In the genomic region with DNA sequence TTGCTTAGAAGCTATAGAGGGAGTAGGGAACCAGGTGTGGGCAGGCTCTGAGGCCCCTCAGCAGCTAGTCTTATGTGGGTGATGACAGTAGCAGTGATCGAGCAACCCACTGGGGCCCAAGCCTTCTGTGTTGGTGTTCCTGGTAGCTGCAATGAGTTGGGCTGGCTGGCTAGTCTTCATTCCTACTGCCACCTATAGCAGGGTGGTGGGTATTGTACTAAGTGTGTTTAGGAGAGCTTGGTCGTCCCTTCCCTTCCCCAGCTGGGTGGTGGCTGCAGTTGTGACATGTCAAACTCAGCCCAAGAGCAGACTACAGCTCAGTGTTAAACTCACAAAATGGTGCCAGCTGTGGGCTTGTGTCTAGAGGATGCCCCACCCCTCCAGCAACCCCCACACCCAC, we compare ENCODE assay signal across 22 cellular contexts.
"Had no signal": no experiment of that assay in that cellular context is flagged by ENCODE, and none has a peak within 500 bp of the region (broad histone marks: within the 10 kb centered on the region; RNA-seq: fewer than 3 reads in every experiment).

No MANE protein-coding gene starts in this region.

- H3K4me3 ChIP-seq: colonic mucosa, left lung, ovary, psoas muscle, skin epidermis, spleen, thoracic aorta, tibial nerve, upper lobe of right lung, uterus had no signal

- ATAC-seq: left cardiac atrium; left lung; naive thymus-derived CD8-positive, alpha-beta T cell; psoas muscle; right cardiac atrium; stimulated activated memory B cell treated with anti-CD40 and anti-IgM and Interleukin-4, amounts not matched to agents 10 μg/mL and 1 μg/mL and 100 μg/mL, for 72 hours; upper lobe of right lung had no signal

- H3K27me3 Mint-ChIP-seq: dendritic cell treated with granulocyte-macrophage colony-stimulating factor and Interleukin-4, amounts not matched to agents 40 ng/mL and 50 ng/mL, for 4 days; stimulated activated memory B cell treated with anti-CD40 and anti-IgM and Interleukin-4, amounts not matched to agents 10 μg/mL and 1 μg/mL and 100 μg/mL, for 72 hours; stimulated activated naive CD8-positive, alpha-beta T cell treated with anti-CD3 and anti-CD28 coated beads, Interleukin-15, Interleukin-2, amounts not matched to agents 100 ng/mL and 50 ng/mL, for 24 hours had no signal

- H3K27ac ChIP-seq: colonic mucosa, left lung, ovary, psoas muscle, skin epidermis, spleen, thoracic aorta, tibial nerve, upper lobe of right lung, uterus had no signal

- H3K27me3 ChIP-seq: colonic mucosa, left lung, ovary, spleen, tibial nerve, upper lobe of right lung, uterus had no signal

- H3K4me1 Mint-ChIP-seq: naive thymus-derived CD8-positive, alpha-beta T cell; nephron progenitor cell; stimulated activated memory B cell treated with anti-CD40 and anti-IgM and Interleukin-4, amounts not matched to agents 10 μg/mL and 1 μg/mL and 100 μg/mL, for 72 hours had no signal

- DNase-seq: colonic mucosa; effector memory CD4-positive, alpha-beta T cell; hypothalamus; left cardiac atrium; left lung; mammary epithelial cell; naive thymus-derived CD8-positive, alpha-beta T cell; nephron progenitor cell; occipital lobe; ovary; psoas muscle; right cardiac atrium; spleen; stimulated activated CD4-positive, alpha-beta T cell treated with anti-CD3 and anti-CD28 coated beads, Interleukin-4, amount 100 ng/mL, for 4 hours; upper lobe of right lung; uterus had no signal

- H3K4me3 Mint-ChIP-seq: dendritic cell treated with granulocyte-macrophage colony-stimulating factor and Interleukin-4, amounts not matched to agents 40 ng/mL and 50 ng/mL, for 4 days; naive thymus-derived CD8-positive, alpha-beta T cell; nephron progenitor cell; stimulated activated memory B cell treated with anti-CD40 and anti-IgM and Interleukin-4, amounts not matched to agents 10 μg/mL and 1 μg/mL and 100 μg/mL, for 72 hours; stimulated activated naive CD8-positive, alpha-beta T cell treated with anti-CD3 and anti-CD28 coated beads, Interleukin-15, Interleukin-2, amounts not matched to agents 100 ng/mL and 50 ng/mL, for 24 hours had no signal

- H3K27ac Mint-ChIP-seq: dendritic cell treated with granulocyte-macrophage colony-stimulating factor and Interleukin-4, amounts not matched to agents 40 ng/mL and 50 ng/mL, for 4 days; naive thymus-derived CD8-positive, alpha-beta T cell; nephron progenitor cell; stimulated activated memory B cell treated with anti-CD40 and anti-IgM and Interleukin-4, amounts not matched to agents 10 μg/mL and 1 μg/mL and 100 μg/mL, for 72 hours; stimulated activated naive CD8-positive, alpha-beta T cell treated with anti-CD3 and anti-CD28 coated beads, Interleukin-15, Interleukin-2, amounts not matched to agents 100 ng/mL and 50 ng/mL, for 24 hours had no signal

- H3K36me3 Mint-ChIP-seq: stimulated activated memory B cell treated with anti-CD40 and anti-IgM and Interleukin-4, amounts not matched to agents 10 μg/mL and 1 μg/mL and 100 μg/mL, for 72 hours had no signal
